ENCODE assay signal across 8 cellular contexts in genomic region chr1:8424539-8425116, GRCh38.
DNase-seq lines count a peak whose midpoint lies in the region; TF ChIP-seq lines count a peak whose summit lies in the region.

No MANE protein-coding gene starts in this region.

- no peak for TF ChIP-seq POLR2A in testis (IDR thresholded peaks at IDR 0.05)

- H3K27ac Mint-ChIP-seq in mesothelial cell of epicardium, result peak overlapping the region; percentile 82

- peaks cover 21% of the 10 kb centered on the region for H3K4me1 Mint-ChIP-seq in mesothelial cell of epicardium

- H3K4me3 ChIP-seq in GM12875 (ENCODE audit: low read depth, low read length), result peak overlapping the region; percentile 76
- H3K4me3 ChIP-seq in testis, result peak overlapping the region; percentile 70 to 84

- no peaks in the 10 kb centered on the region for H3K36me3 ChIP-seq in testis (ENCODE audit: low read depth, missing control alignments)

- DNase-seq in Kasumi-1 (lab: John Stamatoyannopoulos, UW) (peak; percentile 72 to 86), mesothelial cell of epicardium (ENCODE audit: low spot score in 2 of 2, unreplicated experiment in 2 of 2) (no peak), testis (peak; percentile 73), NK-92 (lab: John Stamatoyannopoulos, UW; ENCODE audit: unreplicated experiment) (no peak), SHP77 (lab: John Stamatoyannopoulos, UW) (no peak)
- DNase-seq in activated CD4-positive, alpha-beta T cell treated with anti-CD3 and anti-CD28 coated beads for 24 hours (ENCODE audit: low read depth in 2 of 2), result peak; percentile 4 to 29
- peak; percentile 28 for DNase-seq in effector CD4-positive, alpha-beta T cell

- H3K27ac ChIP-seq in testis, result peak overlapping the region; percentile 97 to 100

- H3K27me3 ChIP-seq in testis, result no peaks in the 10 kb centered on the region

- no peak for TF ChIP-seq CTCF in GM12875 (IDR thresholded peaks at IDR 0.05; ENCODE audit: borderline replicate concordance, insufficient read depth, low read depth, low read length)
- no peak for TF ChIP-seq CTCF in mesothelial cell of epicardium (IDR thresholded peaks at IDR 0.05; ENCODE audit: unreplicated experiment)
- TF ChIP-seq CTCF in testis (IDR thresholded peaks at IDR 0.05), result no peak

- H3K4me3 Mint-ChIP-seq in mesothelial cell of epicardium, result peak overlapping the region; percentile 79

- intact Hi-C loops in testis (cut with DNase I; ENCODE audit: low total_unique reads), result no loop called here

- 4 to 7% methylated on average over 9 of the region's 9 CpGs for WGBS in testis, 2 donors

- no peaks in the 10 kb centered on the region for H3K9me3 Mint-ChIP-seq in mesothelial cell of epicardium

- H3K9me3 ChIP-seq in testis, result no peaks in the 10 kb centered on the region

- peaks cover 38% of the 10 kb centered on the region for H3K4me1 ChIP-seq in testis

- H3K36me3 Mint-ChIP-seq in mesothelial cell of epicardium, result peaks cover 3% of the 10 kb centered on the region

- H3K27me3 Mint-ChIP-seq in mesothelial cell of epicardium (ENCODE audit: low read depth), result no peaks in the 10 kb centered on the region

Comparison
In these comparisons a context has a peak if more than half of its experiments do, and no peak if none do; other contexts are left out.
1. DNase-seq: peak in Kasumi-1 (2 of 2), activated CD4-positive, alpha-beta T cell treated with anti-CD3 and anti-CD28 coated beads for 24 hours (2 of 2), effector CD4-positive, alpha-beta T cell (single experiment) and testis (single experiment); none in mesothelial cell of epicardium (0 of 2), NK-92 (single experiment) and SHP77 (0 of 2).